12 cellular contexts compared by ENCODE assay signal in the genomic region with DNA sequence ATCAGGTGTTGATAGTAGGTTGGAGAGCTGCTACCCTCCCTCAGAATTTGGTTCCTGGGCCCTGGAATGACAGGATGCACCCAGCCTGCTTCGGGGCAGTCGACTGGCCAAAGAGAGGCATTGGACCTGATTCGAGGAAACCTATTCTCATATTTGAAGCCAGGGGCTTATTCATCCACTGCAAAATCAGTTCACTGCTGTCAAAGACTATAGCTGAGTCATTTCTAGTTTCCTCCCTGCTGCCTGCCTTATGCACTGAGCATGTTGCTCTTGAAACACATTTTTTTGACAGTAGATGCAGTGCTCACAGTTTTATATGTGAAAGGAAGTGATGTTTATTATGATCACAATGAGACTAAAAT.
DNase-seq lines count a peak whose midpoint lies in the region; ATAC-seq, FAIRE-seq and TF ChIP-seq lines count a peak whose summit lies in the region.
"Had no signal": no experiment of that assay in that cellular context is flagged by ENCODE, and none has a peak within 500 bp of the region (broad histone marks: within the 10 kb centered on the region; RNA-seq: fewer than 3 reads in every experiment).

No MANE protein-coding gene starts in this region.

- no peaks in the 10 kb centered on the region for H3K9me3 ChIP-seq in endothelial cell of umbilical vein (replicated peaks; ENCODE audit: control insufficient read depth, insufficient read depth, low read length)
- no peaks in the 10 kb centered on the region for H3K9me3 ChIP-seq in OCI-LY7 (ENCODE audit: low read length)
- H3K9me3 ChIP-seq: upper lobe of right lung had no signal

- H3K4me1 ChIP-seq in endothelial cell of umbilical vein (ENCODE audit: control insufficient read depth, extremely low read depth, insufficient read depth, low read length) = peaks cover 17% of the 10 kb centered on the region
- no peaks in the 10 kb centered on the region for H3K4me1 ChIP-seq in OCI-LY7 (ENCODE audit: insufficient read depth, low read length, poor library complexity, severe bottlenecking)
- H3K4me1 ChIP-seq: upper lobe of right lung had no signal

- peak; percentile 15 for DNase-seq in Ammon's horn (ENCODE audit: low spot score)
- DNase-seq in LHCN-M2 (ENCODE audit: low read depth) = peak; percentile 39
- peak; percentile 63 for DNase-seq in endothelial cell of umbilical vein (ENCODE audit: low read depth, low spot score)
- DNase-seq in UCSD-AML1 (lab: John Stamatoyannopoulos, UW; ENCODE audit: unreplicated experiment) = no peak
- no peak for DNase-seq in occipital lobe (lab: John Stamatoyannopoulos, UW)
- DNase-seq in OCI-LY7 (ENCODE audit: low spot score) = no peak
- DNase-seq: stimulated activated CD4-positive, alpha-beta T cell treated with anti-CD3 and anti-CD28 coated beads, Interleukin-1b, Interleukin-23, amount 100 ng/mL, for 48 hours; upper lobe of right lung had no signal

- H3K9ac ChIP-seq in endothelial cell of umbilical vein (replicated peaks; ENCODE audit: extremely low read depth, insufficient read depth, low read length) = no peak overlapping the region

- H4K20me1 ChIP-seq in endothelial cell of umbilical vein (replicated peaks; ENCODE audit: control insufficient read depth, extremely low read depth, insufficient read depth, low read length) (no peaks in the 10 kb centered on the region), OCI-LY7 (ENCODE audit: insufficient read depth, low read length) (no peaks in the 10 kb centered on the region)

- no peaks in the 10 kb centered on the region for H3K9me1 ChIP-seq in endothelial cell of umbilical vein (replicated peaks; ENCODE audit: control insufficient read depth, extremely low read depth, insufficient read depth, low read length)

- H3K36me3 ChIP-seq in endothelial cell of umbilical vein (ENCODE audit: control insufficient read depth in 2 of 2, extremely low read depth in 1 of 2, insufficient read depth in 2 of 2, low read length in 2 of 2) (no peaks in the 10 kb centered on the region), OCI-LY7 (ENCODE audit: insufficient read depth, low read length) (no peaks in the 10 kb centered on the region)
- H3K36me3 ChIP-seq: upper lobe of right lung had no signal

- BruUV-seq in endothelial cell of umbilical vein (replicated peaks; lab: Mats Ljungman, UMichigan) = no TSS peak
- no TSS peak for BruUV-seq in OCI-LY7 (replicated peaks; lab: Mats Ljungman, UMichigan)

- intact Hi-C loops in endothelial cell of umbilical vein (cut with micrococcal nuclease) = loop anchor here (5.0 kb wide), 1 partner anchor 1415 kb away; no protein-coding TSS in a partner anchor
- intact Hi-C loops in OCI-LY7 (cut with micrococcal nuclease; ENCODE audit: unreplicated experiment) = no loop called here

- H3K4me3 ChIP-seq in endothelial cell of umbilical vein (replicated peaks in 1 of 3; ENCODE audit: insufficient read depth in 1 of 3, low read depth in 1 of 3, low read length in 3 of 3) (no peak overlapping the region), OCI-LY7 (ENCODE audit: low read depth, low read length, poor library complexity, severe bottlenecking) (no peak overlapping the region)
- H3K4me3 ChIP-seq: SK-N-MC, upper lobe of right lung had no signal

- no peaks in the 10 kb centered on the region for H3K79me2 ChIP-seq in endothelial cell of umbilical vein (ENCODE audit: control insufficient read depth, insufficient read depth, low read length)
- H3K79me2 ChIP-seq in OCI-LY7 (ENCODE audit: insufficient read depth, low read depth, low read length) = no peaks in the 10 kb centered on the region

- CTCF ChIA-PET in endothelial cell of umbilical vein (lab: Charles Lee) (interaction anchor here (0.7 to 1.5 kb wide), 4 partner anchors 12 to 1580 kb away, joined by 3 to 7 read pairs (median 4); no protein-coding TSS in a partner anchor), OCI-LY7 (lab: Charles Lee; ENCODE audit: unreplicated experiment) (no interaction called here)

- peaks cover 0 to 1% of the 10 kb centered on the region in 2 experiments for H3K27me3 ChIP-seq in endothelial cell of umbilical vein (ENCODE audit: control insufficient read depth in 2 of 2, insufficient read depth in 2 of 2, low read length in 2 of 2)
- H3K27me3 ChIP-seq: upper lobe of right lung had no signal

- dilution Hi-C loops in endothelial cell of umbilical vein (cut with MboI; ENCODE audit: extremely low pct_ligation_motif_present, low sequenced_read_pairs) = no loop called here

- H3K4me2 ChIP-seq in endothelial cell of umbilical vein (ENCODE audit: insufficient read depth, low read length) (no peak overlapping the region), OCI-LY7 (ENCODE audit: low read length) (no peak overlapping the region)

- TF ChIP-seq CTCF in endothelial cell of umbilical vein (IDR thresholded peaks at IDR 0.05; ENCODE audit: extremely low read depth in 1 of 2, insufficient read depth in 1 of 2, low read depth in 1 of 2, low read length in 2 of 2) = no peak
- no peak for TF ChIP-seq CTCF in OCI-LY7 (conservative IDR thresholded peaks at IDR 0.05; ENCODE audit: low read length)

- FAIRE-seq in endothelial cell of umbilical vein (lab: Jason Lieb, UNC) = peak; percentile 80
- FAIRE-seq: GM18507 had no signal

- ATAC-seq in GM21360 (IDR thresholded peaks at IDR 0.05; ENCODE audit: unreplicated experiment) (peak; percentile 65), GM19467 (IDR thresholded peaks at IDR 0.05; ENCODE audit: unreplicated experiment) (no peak)
- ATAC-seq: upper lobe of right lung had no signal

- POLR2A ChIA-PET in endothelial cell of umbilical vein (lab: Charles Lee) (no interaction called here), OCI-LY7 (lab: Charles Lee) (no interaction called here)

- H3K27ac ChIP-seq in endothelial cell of umbilical vein (ENCODE audit: insufficient read depth, low read depth, low read length) (no peak overlapping the region), OCI-LY7 (ENCODE audit: low read depth, low read length, poor library complexity, severe bottlenecking) (no peak overlapping the region)
- H3K27ac ChIP-seq: SK-N-MC, upper lobe of right lung had no signal

- TF ChIP-seq POLR2A in endothelial cell of umbilical vein (IDR thresholded peaks at IDR 0.05; ENCODE audit: low read depth, low read length) = no peak

- H3K9me2 ChIP-seq in OCI-LY7 (ENCODE audit: insufficient read depth, low read length) = no peaks in the 10 kb centered on the region

- H2AFZ ChIP-seq in endothelial cell of umbilical vein (ENCODE audit: low read depth, low read length) (no peak overlapping the region), OCI-LY7 (ENCODE audit: low read length) (no peak overlapping the region)

TF ChIP-seq in endothelial cell of umbilical vein, 7 proteins besides CTCF, POLR2A, EP300 and RAD21:
- TF ChIP-seq FOS (IDR thresholded peaks at IDR 0.05; ENCODE audit: borderline replicate concordance, insufficient read depth, low read length) = peak; percentile 87
- TF ChIP-seq POLR2AphosphoS5 (IDR thresholded peaks at IDR 0.05; ENCODE audit: insufficient read depth, low read depth, low read length) = no peak
- TF ChIP-seq MYC (IDR thresholded peaks at IDR 0.05; ENCODE audit: low read depth, low read length) = no peak
- TF ChIP-seq JUN (IDR thresholded peaks at IDR 0.05; ENCODE audit: borderline replicate concordance, insufficient read depth, insufficient read length, low read depth) = peak; percentile 35
- TF ChIP-seq EZH2 (IDR thresholded peaks at IDR 0.05; ENCODE audit: borderline replicate concordance, low read depth, low read length, severe bottlenecking) = no peak
- TF ChIP-seq, protein P1, sequence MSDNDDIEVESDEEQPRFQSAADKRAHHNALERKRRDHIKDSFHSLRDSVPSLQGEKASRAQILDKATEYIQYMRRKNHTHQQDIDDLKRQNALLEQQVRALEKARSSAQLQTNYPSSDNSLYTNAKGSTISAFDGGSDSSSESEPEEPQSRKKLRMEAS (IDR thresholded peaks at IDR 0.05; ENCODE audit: insufficient read depth, insufficient read length) = no peak
- no peak for TF ChIP-seq GATA2 (IDR thresholded peaks at IDR 0.05; ENCODE audit: insufficient read depth, insufficient read length, low read depth, low read length)

Comparison
In these comparisons a context has a peak if more than half of its experiments do, and no peak if none do; other contexts are left out.
1. DNase-seq: peak in Ammon's horn (single experiment), LHCN-M2 (single experiment) and endothelial cell of umbilical vein (single experiment); none in UCSD-AML1 (single experiment), occipital lobe (single experiment) and OCI-LY7 (single experiment).